In the genomic region with DNA sequence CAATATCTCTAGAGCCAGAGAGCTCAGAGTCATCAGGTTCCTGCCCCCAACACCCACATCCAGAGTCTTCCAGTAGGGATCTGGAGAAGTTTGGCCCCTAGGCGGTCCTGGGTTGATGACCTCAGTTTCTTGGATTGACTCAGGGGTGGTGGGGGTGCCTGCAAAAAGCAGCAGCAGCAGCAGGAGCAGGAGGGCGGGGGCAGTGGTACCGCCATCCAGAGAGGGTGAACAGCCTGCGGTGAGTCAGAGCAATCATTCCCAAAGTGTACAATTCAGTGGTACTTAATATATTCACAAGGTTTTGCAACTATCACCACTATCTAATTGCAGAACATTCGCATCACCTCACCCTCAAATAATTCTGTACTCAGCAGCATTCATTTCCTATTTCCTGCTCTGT, we compare ENCODE assay signal across 24 cellular contexts. TPM values are rescaled to one million over a fixed set of nuclear protein-coding genes. Genes with fewer than 3 reads are reported as not detected.
A peak's percentile ranks its signal among the peaks of the same experiment; 100 is the strongest.
DNase-seq lines count a peak whose midpoint lies in the region; ATAC-seq, FAIRE-seq and TF ChIP-seq lines count a peak whose summit lies in the region.
"Had no signal": no experiment of that assay in that cellular context is flagged by ENCODE, and none has a peak within 500 bp of the region (broad histone marks: within the 10 kb centered on the region; RNA-seq: fewer than 3 reads in every experiment).

No MANE protein-coding gene starts in this region.

- DNase-seq in AG20443 (ENCODE audit: low spot score) (peak; percentile 39), HT1080 (ENCODE audit: low read depth) (peak; percentile 11), K562 (ENCODE audit: extremely low read depth in 1 of 4, low spot score in 3 of 4) (peak in 1 of 4 experiments; percentile 18), kidney glomerular epithelial cell (lab: John Stamatoyannopoulos, UW) (peak; percentile 9), medulla oblongata (ENCODE audit: extremely low spot score) (no peak), superior temporal gyrus (ENCODE audit: extremely low spot score) (no peak)
- no peak for DNase-seq in effector memory CD8-positive, alpha-beta T cell
- DNase-seq: activated CD4-positive, alpha-beta T cell treated with anti-CD3 and anti-CD28 coated beads for 48 hours; activated naive CD8-positive, alpha-beta T cell treated with anti-CD3 and anti-CD28 coated beads, Interleukin-2, amount 10 ng/mL, durations not matched to agents 7 days and 5 days; CD4-positive, alpha-beta T cell; foreskin melanocyte; islet precursor cell; MM.1S; NCI-H748 treated with DMSO at 0.1 percent for 48 hours; occipital lobe; SJCRH30; T-helper 1 cell; uterus had no signal

- no peaks in the 10 kb centered on the region for H3K36me3 ChIP-seq in K562 (ENCODE audit: control insufficient read depth, insufficient read depth, low read length)
- H3K36me3 ChIP-seq: SJCRH30, uterus had no signal

- intact Hi-C loops in K562 (cut with micrococcal nuclease) = no loop called here

- H3K79me2 ChIP-seq in K562 (ENCODE audit: control insufficient read depth, insufficient read depth, low read length) = no peaks in the 10 kb centered on the region

- in situ Hi-C loops in K562 (cut with MboI) = loop anchor here (5.0 to 25.0 kb wide), 2 partner anchors 89 to 369 kb away; no protein-coding TSS in a partner anchor

- H3K4me2 ChIP-seq in K562 (ENCODE audit: insufficient read depth, low read length) = no peak overlapping the region

- no peaks in the 10 kb centered on the region for H3K9me3 Mint-ChIP-seq in effector memory CD8-positive, alpha-beta T cell
- H3K9me3 Mint-ChIP-seq: activated naive CD8-positive, alpha-beta T cell treated with anti-CD3 and anti-CD28 coated beads, Interleukin-2, amount 10 ng/mL, durations not matched to agents 7 days and 5 days; activated T-helper 2 cell treated with anti-CD3 and anti-CD28 coated beads, Interferon-gamma antibody, Interleukin-2, Interleukin-4, amounts not matched to agents 10 μg/mL and 5 μg/mL and 100 μg/mL, durations not matched to agents 14 hours and 24 hours and 36 hours; CD4-positive, alpha-beta T cell; memory B cell had no signal

- TF ChIP-seq RAD21 in K562 (CRISPR knock-in tag; conservative IDR thresholded peaks at IDR 0.05 in 1 of 2, IDR thresholded peaks at IDR 0.05 in 1 of 2) = no peak

- peaks cover 0 to 8% of the 10 kb centered on the region in 2 experiments; a peak in 3 of 5 replicates for H3K4me1 ChIP-seq in K562 (replicated peaks in 1 of 2; ENCODE audit: control insufficient read depth in 2 of 2, insufficient read depth in 2 of 2, low read length in 2 of 2)
- H3K4me1 ChIP-seq: SJCRH30, uterus had no signal

- H4K20me1 ChIP-seq in K562 (replicated peaks; ENCODE audit: control insufficient read depth, insufficient read depth, low read length) = no peaks in the 10 kb centered on the region

- 7% methylated on average over 5 of the region's 5 CpGs for WGBS in K562 (ENCODE audit: insufficient coverage, low coverage, missing lambda C conversion rate)

- H3K27ac Mint-ChIP-seq in effector memory CD8-positive, alpha-beta T cell = no peak overlapping the region
- H3K27ac Mint-ChIP-seq: activated naive CD8-positive, alpha-beta T cell treated with anti-CD3 and anti-CD28 coated beads, Interleukin-2, amount 10 ng/mL, durations not matched to agents 7 days and 5 days; activated T-helper 2 cell treated with anti-CD3 and anti-CD28 coated beads, Interferon-gamma antibody, Interleukin-2, Interleukin-4, amounts not matched to agents 10 μg/mL and 5 μg/mL and 100 μg/mL, durations not matched to agents 14 hours and 24 hours and 36 hours; CD4-positive, alpha-beta T cell; memory B cell had no signal

- peaks cover 0 to 5% of the 10 kb centered on the region in 2 donors for H3K4me1 Mint-ChIP-seq in effector memory CD8-positive, alpha-beta T cell (ENCODE audit: low read depth in 2 of 2)
- H3K4me1 Mint-ChIP-seq: activated naive CD8-positive, alpha-beta T cell treated with anti-CD3 and anti-CD28 coated beads, Interleukin-2, amount 10 ng/mL, durations not matched to agents 7 days and 5 days; memory B cell had no signal

- POLR2A ChIA-PET in K562 (lab: Yijun Ruan, JAX) = no interaction called here

- peaks cover 2 to 16% of the 10 kb centered on the region in 2 experiments; a peak in 2 of 5 replicates for H3K27me3 ChIP-seq in K562 (ENCODE audit: control insufficient read depth in 2 of 2, insufficient read depth in 2 of 2, low read length in 2 of 2)
- H3K27me3 ChIP-seq: SJCRH30, uterus had no signal

- H3K4me3 Mint-ChIP-seq in effector memory CD8-positive, alpha-beta T cell = no peak overlapping the region
- H3K4me3 Mint-ChIP-seq: activated naive CD8-positive, alpha-beta T cell treated with anti-CD3 and anti-CD28 coated beads, Interleukin-2, amount 10 ng/mL, durations not matched to agents 7 days and 5 days; CD4-positive, alpha-beta T cell; memory B cell had no signal

- no peak for TF ChIP-seq CTCF in K562 (IDR thresholded peaks at IDR 0.05 in 2 of 3, conservative IDR thresholded peaks at IDR 0.05 in 1 of 3; ENCODE audit: insufficient read depth in 2 of 3, low read depth in 1 of 3, low read length in 3 of 3)

- H3K4me3 ChIP-seq in K562 = no peak overlapping the region
- H3K4me3 ChIP-seq: SJCRH30, uterus had no signal

- H3K9me1 ChIP-seq in K562 (ENCODE audit: control insufficient read depth, insufficient read depth, low read length) = no peaks in the 10 kb centered on the region

- TF ChIP-seq POLR2A in K562 (conservative IDR thresholded peaks at IDR 0.05) = no peak

- H2AFZ ChIP-seq in K562 (ENCODE audit: low read depth, low read length) = no peak overlapping the region

- H3K27me3 Mint-ChIP-seq in effector memory CD8-positive, alpha-beta T cell = peaks cover 21 to 60% of the 10 kb centered on the region in 2 donors

- no peak for TF ChIP-seq EP300 in K562 (IDR thresholded peaks at IDR 0.05; ENCODE audit: low read length)

- no peak for FAIRE-seq in K562 (lab: Jason Lieb, UNC)

- H3K9ac ChIP-seq in K562 (ENCODE audit: insufficient read depth in 1 of 2, low read depth in 2 of 2, low read length in 2 of 2) = no peak overlapping the region

- no peaks in the 10 kb centered on the region for H3K9me3 ChIP-seq in K562 (replicated peaks; ENCODE audit: control insufficient read depth, insufficient read depth, low read depth, low read length)
- H3K9me3 ChIP-seq: SJCRH30, uterus had no signal

- H3K27ac ChIP-seq in K562 (ENCODE audit: extremely low read depth, low read depth, low read length) = no peak overlapping the region
- H3K27ac ChIP-seq: SJCRH30, uterus had no signal

- ATAC-seq in K562 (no peak), HG03280 (IDR thresholded peaks at IDR 0.05; ENCODE audit: unreplicated experiment) (no peak)
- no peak for ATAC-seq in effector memory CD8-positive, alpha-beta T cell (replicated peaks)
- ATAC-seq: sciatic nerve had no signal

- no peaks in the 10 kb centered on the region for H3K36me3 Mint-ChIP-seq in effector memory CD8-positive, alpha-beta T cell (ENCODE audit: insufficient read depth)
- H3K36me3 Mint-ChIP-seq: activated naive CD8-positive, alpha-beta T cell treated with anti-CD3 and anti-CD28 coated beads, Interleukin-2, amount 10 ng/mL, durations not matched to agents 7 days and 5 days; memory B cell had no signal

- BruUV-seq in K562 (replicated peaks; lab: Mats Ljungman, UMichigan) = no TSS peak

- CTCF ChIA-PET in K562 (lab: Yijun Ruan, JAX; ENCODE audit: low intra/inter-chr PET ratio) = interaction anchor here (0.7 kb wide), 2 partner anchors 89 to 91 kb away, joined by 5 read pairs; no protein-coding TSS in a partner anchor

RNA-seq across cellular contexts. Expression of a gene that starts 9.9 kb away (rescaled TPM):
- not detected in 2 replicates for total RNA-seq in HT1080 (2014; rRNA removed; shearing (Covaris generic))
- not detected in 2 replicates for polyA plus RNA-seq in HT1080 (2015; cell fraction: cytosol; rRNA removed)
- polyA plus RNA-seq in HT1080 (2015; cell fraction: nucleus; rRNA removed) = not detected in 2 replicates
- not detected in 2 replicates for total RNA-seq in K562 (2011; cell fraction: chromatin; rRNA removed; ENCODE audit: low replicate concordance)
- not detected in 2 replicates for total RNA-seq in K562 (2011; cell fraction: nucleolus; rRNA removed)
- total RNA-seq in K562 (2011; cell fraction: nucleoplasm; rRNA removed) = not detected in 2 replicates
- total RNA-seq in K562 (2014; rRNA removed) (not detected in 2 replicates), K562 (2014; rRNA removed; fragmentation: Illumina TruSeq; extraction: Trizol) (not detected in 2 replicates), K562 (2015; rRNA removed; fragmentation: Illumina TruSeq; extraction: Trizol) (not detected in 2 replicates), K562 (2021) (not detected in 2 replicates)
- polyA plus RNA-seq in K562 (2011; rRNA removed) (not detected in 2 replicates), K562 (2014; fragmentation: Illumina TruSeq; extraction: Trizol) (not detected in 2 replicates), K562 (2014; fragmentation: Nextera tagmentation; extraction: Ambion mirVana) (not detected), K562 (2014; rRNA removed) (not detected in 2 replicates)
- polyA plus RNA-seq in K562 (2011; cell fraction: cytosol; rRNA removed) = 0.04 TPM in 1 of 2 replicates, not detected in the other
- not detected in 2 replicates for polyA plus RNA-seq in K562 (2011; cell fraction: nucleus; rRNA removed)
- polyA plus RNA-seq in K562 (2012) = not detected in 2 replicates
- not detected in 2 replicates for polyA minus RNA-seq in K562 (2011; rRNA and poly(A)+ RNA removed)
- polyA minus RNA-seq in K562 (2011; cell fraction: cytosol; rRNA and poly(A)+ RNA removed) = not detected in 2 replicates
- not detected in 2 replicates for polyA minus RNA-seq in K562 (2011; cell fraction: nucleus; rRNA and poly(A)+ RNA removed)
- total RNA-seq: activated naive CD8-positive, alpha-beta T cell treated with anti-CD3 and anti-CD28 coated beads, Interleukin-2, amount 10 ng/mL, durations not matched to agents 7 days and 5 days; activated T-helper 2 cell treated with anti-CD3 and anti-CD28 coated beads, Interferon-gamma antibody, Interleukin-2, Interleukin-4, amounts not matched to agents 10 μg/mL and 5 μg/mL and 100 μg/mL, durations not matched to agents 14 hours and 24 hours and 36 hours; CD4-positive, alpha-beta T cell; H4; occipital lobe; sciatic nerve; SJCRH30; temporal lobe; uterus had no signal

RNA-seq across cellular contexts. Expression of a gene that starts 23.8 kb away (rescaled TPM):
- total RNA-seq in HT1080 (2014; rRNA removed; shearing (Covaris generic)) = not detected in 2 replicates
- polyA plus RNA-seq in HT1080 (2015; cell fraction: cytosol; rRNA removed) = not detected in 2 replicates
- not detected in 2 replicates for polyA plus RNA-seq in HT1080 (2015; cell fraction: nucleus; rRNA removed)
- 0.19 TPM in 1 of 2 replicates, not detected in the other for total RNA-seq in K562 (2011; cell fraction: chromatin; rRNA removed; ENCODE audit: low replicate concordance)
- total RNA-seq in K562 (2011; cell fraction: nucleolus; rRNA removed) = not detected in 2 replicates
- not detected in 2 replicates for total RNA-seq in K562 (2011; cell fraction: nucleoplasm; rRNA removed)
- total RNA-seq in K562 (2014; rRNA removed) = not detected in 2 replicates
- not detected in 2 replicates for total RNA-seq in K562 (2014; rRNA removed; fragmentation: Illumina TruSeq; extraction: Trizol)
- total RNA-seq in K562 (2015; rRNA removed; fragmentation: Illumina TruSeq; extraction: Trizol) = not detected in 2 replicates
- not detected in 2 replicates for total RNA-seq in K562 (2021)
- 0.03 TPM in 1 of 2 replicates, not detected in the other for polyA plus RNA-seq in K562 (2011; rRNA removed)
- 0.03 TPM in 1 of 2 replicates, not detected in the other for polyA plus RNA-seq in K562 (2011; cell fraction: cytosol; rRNA removed)
- 0.07 TPM in 1 of 2 replicates, not detected in the other for polyA plus RNA-seq in K562 (2011; cell fraction: nucleus; rRNA removed)
- polyA plus RNA-seq in K562 (2012) = 0.04 TPM in 1 of 2 replicates, not detected in the other
- not detected in 2 replicates for polyA plus RNA-seq in K562 (2014; fragmentation: Illumina TruSeq; extraction: Trizol)
- polyA plus RNA-seq in K562 (2014; fragmentation: Nextera tagmentation; extraction: Ambion mirVana) = not detected
- 0.11 TPM in 1 of 2 replicates, not detected in the other for polyA plus RNA-seq in K562 (2014; rRNA removed)
- not detected in 2 replicates for polyA minus RNA-seq in K562 (2011; rRNA and poly(A)+ RNA removed)
- polyA minus RNA-seq in K562 (2011; cell fraction: cytosol; rRNA and poly(A)+ RNA removed) = not detected in 2 replicates
- polyA minus RNA-seq in K562 (2011; cell fraction: nucleus; rRNA and poly(A)+ RNA removed) = not detected in 2 replicates
- total RNA-seq: activated naive CD8-positive, alpha-beta T cell treated with anti-CD3 and anti-CD28 coated beads, Interleukin-2, amount 10 ng/mL, durations not matched to agents 7 days and 5 days; activated T-helper 2 cell treated with anti-CD3 and anti-CD28 coated beads, Interferon-gamma antibody, Interleukin-2, Interleukin-4, amounts not matched to agents 10 μg/mL and 5 μg/mL and 100 μg/mL, durations not matched to agents 14 hours and 24 hours and 36 hours; CD4-positive, alpha-beta T cell; H4; occipital lobe; SJCRH30 had no signal

RNA-seq across cellular contexts. Expression of a gene that starts 56.1 kb away (rescaled TPM):
- total RNA-seq in HT1080 (2014; rRNA removed; shearing (Covaris generic)) = 37.1 and 60.4 TPM in 2 replicates
- 19.3 and 29.3 TPM in 2 replicates for polyA plus RNA-seq in HT1080 (2015; cell fraction: cytosol; rRNA removed)
- 13.5 and 14.1 TPM in 2 replicates for polyA plus RNA-seq in HT1080 (2015; cell fraction: nucleus; rRNA removed)
- total RNA-seq in K562 (2011; cell fraction: chromatin; rRNA removed; ENCODE audit: low replicate concordance) = 10.0 and 26.7 TPM in 2 replicates
- 43.5 and 54.1 TPM in 2 replicates for total RNA-seq in K562 (2011; cell fraction: nucleolus; rRNA removed)
- 28.7 and 33.9 TPM in 2 replicates for total RNA-seq in K562 (2011; cell fraction: nucleoplasm; rRNA removed)
- total RNA-seq in K562 (2014; rRNA removed) = 52.0 and 66.0 TPM in 2 replicates
- 25.2 and 30.1 TPM in 2 replicates for total RNA-seq in K562 (2014; rRNA removed; fragmentation: Illumina TruSeq; extraction: Trizol)
- total RNA-seq in K562 (2015; rRNA removed; fragmentation: Illumina TruSeq; extraction: Trizol) = 34.0 and 38.4 TPM in 2 replicates
- 43.3 and 45.8 TPM in 2 replicates for total RNA-seq in K562 (2021)
- 24.0 and 37.7 TPM in 2 replicates for polyA plus RNA-seq in K562 (2011; rRNA removed)
- polyA plus RNA-seq in K562 (2011; cell fraction: cytosol; rRNA removed) = 52.1 and 102 TPM in 2 replicates
- 36.8 and 44.5 TPM in 2 replicates for polyA plus RNA-seq in K562 (2011; cell fraction: nucleus; rRNA removed)
- 37.8 and 39.6 TPM in 2 replicates for polyA plus RNA-seq in K562 (2012)
- polyA plus RNA-seq in K562 (2014; fragmentation: Illumina TruSeq; extraction: Trizol) = 22.5 and 35.0 TPM in 2 replicates
- polyA plus RNA-seq in K562 (2014; fragmentation: Nextera tagmentation; extraction: Ambion mirVana) = 10 to 100 TPM; 10.7 to 17.5 TPM
- 41.8 and 42.0 TPM in 2 replicates for polyA plus RNA-seq in K562 (2014; rRNA removed)
- polyA minus RNA-seq in K562 (2011; rRNA and poly(A)+ RNA removed) = 12.5 and 13.8 TPM in 2 replicates
- polyA minus RNA-seq in K562 (2011; cell fraction: cytosol; rRNA and poly(A)+ RNA removed) = 18.5 and 20.8 TPM in 2 replicates
- 19.5 and 23.8 TPM in 2 replicates for polyA minus RNA-seq in K562 (2011; cell fraction: nucleus; rRNA and poly(A)+ RNA removed)

Comparison
In these comparisons a context has a peak if more than half of its experiments do, and no peak if none do; other contexts are left out.
1. DNase-seq: peak in AG20443 (single experiment), HT1080 (single experiment) and kidney glomerular epithelial cell (single experiment); none in medulla oblongata (single experiment), superior temporal gyrus (single experiment) and effector memory CD8-positive, alpha-beta T cell (0 of 3).